Comparison of ENCODE assay signal across 9 cellular contexts in the genomic region with DNA sequence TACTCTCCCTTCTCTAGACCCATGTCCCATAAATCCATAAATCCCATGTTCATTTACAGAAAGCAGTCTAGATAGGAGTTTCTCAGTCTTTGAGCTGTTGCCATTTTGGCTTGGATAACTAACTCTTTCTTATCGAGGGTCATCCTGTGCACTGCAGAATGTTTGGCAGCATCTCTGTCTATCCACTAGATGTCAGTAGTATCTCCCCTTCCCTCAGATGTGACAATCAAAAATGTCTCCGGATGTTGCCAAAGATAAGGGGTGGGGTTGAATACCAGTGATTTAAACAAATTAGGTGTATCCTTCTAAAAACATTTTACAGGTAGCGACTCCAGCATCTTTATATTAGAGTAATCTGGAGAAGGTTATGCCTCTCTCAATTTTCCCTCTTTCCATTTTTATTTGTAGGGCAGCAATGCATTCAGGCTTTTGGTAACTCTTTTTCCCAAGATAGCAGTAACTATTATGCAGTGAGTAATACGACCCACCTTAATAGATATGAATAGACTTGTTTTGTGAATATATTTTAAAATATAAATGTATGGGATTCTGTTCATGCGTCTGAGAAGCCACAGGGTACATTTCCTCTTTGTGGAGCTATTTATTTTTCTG.
DNase-seq lines count a peak whose midpoint lies in the region; ATAC-seq and TF ChIP-seq lines count a peak whose summit lies in the region.
"Had no signal": no experiment of that assay in that cellular context is flagged by ENCODE, and none has a peak within 500 bp of the region (broad histone marks: within the 10 kb centered on the region; RNA-seq: fewer than 3 reads in every experiment).

No MANE protein-coding gene starts in this region.

- no peak overlapping the region for H3K14ac ChIP-seq in trophoblast cell (ENCODE audit: low read length)

- no peaks in the 10 kb centered on the region for H3K4me1 Mint-ChIP-seq in Caco-2 (ENCODE audit: low read depth, unreplicated experiment)
- no peaks in the 10 kb centered on the region for H3K4me1 Mint-ChIP-seq in immature natural killer cell

- POLR2A ChIA-PET in Caco-2 (lab: Charles Lee), result no interaction called here

- CTCF ChIA-PET in Caco-2 (lab: Charles Lee), result interaction anchor here (1.0 kb wide), 1 partner anchor 14 kb away, joined by 3 read pairs; no protein-coding TSS in a partner anchor

- H3K23ac ChIP-seq in trophoblast cell (ENCODE audit: low read length), result no peak overlapping the region

- H4K12ac ChIP-seq in trophoblast cell (ENCODE audit: low read depth, low read length), result no peak overlapping the region

- H2AFZ ChIP-seq in trophoblast cell (ENCODE audit: insufficient read depth, low read length, poor library complexity), result no peak overlapping the region

- no peak overlapping the region for H3K9ac ChIP-seq in trophoblast cell (ENCODE audit: low read length)

- no peaks in the 10 kb centered on the region for H3K27me3 ChIP-seq in Caco-2 (replicated peaks; ENCODE audit: control insufficient read depth, insufficient read depth, low read length)
- H3K27me3 ChIP-seq in trophoblast cell (ENCODE audit: insufficient read depth, low read length), result no peaks in the 10 kb centered on the region

- H3K4ac ChIP-seq in trophoblast cell (ENCODE audit: low read depth, low read length), result no peak overlapping the region

- H2BK120ac ChIP-seq in trophoblast cell (ENCODE audit: insufficient read depth, low read length, poor library complexity), result no peak overlapping the region

- TF ChIP-seq CTCF in Caco-2 (IDR thresholded peaks at IDR 0.05; ENCODE audit: insufficient read depth in 1 of 2, low read depth in 1 of 2, low read length in 1 of 2, severe bottlenecking in 1 of 2, unreplicated experiment in 1 of 2) (peak; percentile 39 to 82), choroid plexus epithelial cell (conservative IDR thresholded peaks at IDR 0.05; ENCODE audit: low read depth, low read length) (peak; percentile 74)

- H3K4me3 Mint-ChIP-seq in Caco-2 (ENCODE audit: unreplicated experiment) (no peak overlapping the region), immature natural killer cell (no peak overlapping the region)

- H4K91ac ChIP-seq in trophoblast cell (ENCODE audit: low read depth, low read length), result no peak overlapping the region

- no TSS peak for BruUV-seq in Caco-2 (replicated peaks; lab: Mats Ljungman, UMichigan)

- peaks cover 6% of the 10 kb centered on the region for H3K4me1 ChIP-seq in Caco-2
- H3K4me1 ChIP-seq in trophoblast cell (ENCODE audit: control insufficient read depth in 1 of 2, insufficient read depth in 2 of 2, low read length in 2 of 2), result no peaks in the 10 kb centered on the region

- no peaks in the 10 kb centered on the region for H3K36me3 ChIP-seq in Caco-2 (ENCODE audit: control insufficient read depth, insufficient read depth, low read length)
- H3K36me3 ChIP-seq in trophoblast cell (ENCODE audit: control insufficient read depth in 1 of 2, insufficient read depth in 2 of 2, low read length in 2 of 2), result no peaks in the 10 kb centered on the region

- ATAC-seq in GM19395 (IDR thresholded peaks at IDR 0.05; ENCODE audit: unreplicated experiment), result peak; percentile 90
- peak; percentile 78 for ATAC-seq in HG03457 (IDR thresholded peaks at IDR 0.05; ENCODE audit: unreplicated experiment)
- ATAC-seq in HG03045 (IDR thresholded peaks at IDR 0.05; ENCODE audit: unreplicated experiment), result no peak

- DNase-seq in Caco-2 (peak; percentile 34 to 40), NCI-H774 (lab: John Stamatoyannopoulos, UW) (peak; percentile 10), choroid plexus epithelial cell (ENCODE audit: low read depth) (peak; percentile 51), trophoblast cell (peak; percentile 10 to 58), immature natural killer cell (no peak)

- H2AK5ac ChIP-seq in trophoblast cell (ENCODE audit: low read length), result no peak overlapping the region

- H3K9me3 Mint-ChIP-seq in Caco-2 (ENCODE audit: unreplicated experiment) (peaks cover under 1% of the 10 kb centered on the region), immature natural killer cell (peaks cover 0 to 20% (median 0%) of the 10 kb centered on the region in 6 donors)

- no peak overlapping the region for H3K27ac Mint-ChIP-seq in Caco-2 (ENCODE audit: unreplicated experiment)
- H3K27ac Mint-ChIP-seq in immature natural killer cell, result no peak overlapping the region

- no peak overlapping the region for H3K18ac ChIP-seq in trophoblast cell (ENCODE audit: low read length)

- WGBS in trophoblast cell (ENCODE audit: extremely low coverage, insufficient coverage, insufficient read length), result no CpG with 5 or more reads among the region's 5 CpGs

- no peak overlapping the region for H2BK12ac ChIP-seq in trophoblast cell (ENCODE audit: low read length)

- peaks cover 8% of the 10 kb centered on the region for H3K9me3 ChIP-seq in Caco-2
- H3K9me3 ChIP-seq in trophoblast cell (ENCODE audit: insufficient read depth, low read depth, low read length), result no peaks in the 10 kb centered on the region

- H3K4me3 ChIP-seq in Caco-2 (ENCODE audit: low read depth, low read length) (no peak overlapping the region), choroid plexus epithelial cell (ENCODE audit: low read depth, low read length) (no peak overlapping the region), trophoblast cell (ENCODE audit: low read depth, low read length) (no peak overlapping the region)

- H2BK5ac ChIP-seq in trophoblast cell (ENCODE audit: low read depth, low read length, poor library complexity), result no peak overlapping the region

- intact Hi-C loops in Caco-2 (cut with micrococcal nuclease; ENCODE audit: unreplicated experiment), result loop anchor here (1.0 to 5.0 kb wide), 2 partner anchors 50 to 597 kb away; no protein-coding TSS in a partner anchor

- H3K4me2 ChIP-seq in trophoblast cell (ENCODE audit: low read length), result no peak overlapping the region

- H4K8ac ChIP-seq in trophoblast cell (ENCODE audit: low read depth, low read length), result no peak overlapping the region

- H3K27me3 Mint-ChIP-seq in Caco-2 (ENCODE audit: insufficient read depth, unreplicated experiment), result peaks cover 3% of the 10 kb centered on the region
- no peaks in the 10 kb centered on the region for H3K27me3 Mint-ChIP-seq in immature natural killer cell (ENCODE audit: low read depth in 3 of 3)
- H3K27me3 Mint-ChIP-seq: IgD-negative memory B cell had no signal

- H3K36me3 Mint-ChIP-seq in Caco-2 (ENCODE audit: insufficient read depth, unreplicated experiment), result no peaks in the 10 kb centered on the region
- no peaks in the 10 kb centered on the region for H3K36me3 Mint-ChIP-seq in immature natural killer cell

- no peaks in the 10 kb centered on the region for H3K79me2 ChIP-seq in trophoblast cell (ENCODE audit: control insufficient read depth, insufficient read depth, low read length, poor library complexity)

- no peaks in the 10 kb centered on the region for H3K79me1 ChIP-seq in trophoblast cell (ENCODE audit: low read length)

- H3K27ac ChIP-seq in trophoblast cell (ENCODE audit: low read depth, low read length), result no peak overlapping the region

Comparison
In these comparisons a context has a peak if more than half of its experiments do, and no peak if none do; other contexts are left out.
1. DNase-seq: peak in Caco-2 (2 of 2), NCI-H774 (single experiment), choroid plexus epithelial cell (single experiment) and trophoblast cell (2 of 2); none in immature natural killer cell (0 of 3).